In genomic region chr12:38904417-38904931, GRCh38 we compare ENCODE assay signal across 8 cellular contexts. TPM values are rescaled to one million over a fixed set of nuclear protein-coding genes. Genes with fewer than 3 reads are reported as not detected.
DNase-seq lines count a peak whose midpoint lies in the region; ATAC-seq and TF ChIP-seq lines count a peak whose summit lies in the region.
"Not testable (repeated sequence)": the region's sequence is repeated elsewhere in the genome, so short reads cannot be mapped to it uniquely, and the experiment has no call there.

No MANE protein-coding gene starts in this region.

- peaks cover 22% of the 10 kb centered on the region for H3K27me3 Mint-ChIP-seq in T-helper 1 cell treated with Interleukin-12 subunit alpha and Interleukin-12 subunit beta and Interleukin-4 antibody, amounts not matched to agents 30 μg/mL and 1 μg/mL, for 36 hours (ENCODE audit: low read depth)
- peaks cover 28% of the 10 kb centered on the region for H3K27me3 Mint-ChIP-seq in activated naive CD8-positive, alpha-beta T cell treated with anti-CD3 and anti-CD28 coated beads, Interleukin-2, amount 10 ng/mL, durations not matched to agents 7 days and 5 days

- not testable (repeated sequence) for TF ChIP-seq POLR2A in upper lobe of left lung (IDR thresholded peaks at IDR 0.05)

- DNase-seq in GM12864 (ENCODE audit: low read depth); activated naive CD8-positive, alpha-beta T cell treated with anti-CD3 and anti-CD28 coated beads, Interleukin-2, amount 10 ng/mL, durations not matched to agents 7 days and 5 days; dorsolateral prefrontal cortex; right atrium auricular region (ENCODE audit: low spot score); mucosa of descending colon; upper lobe of left lung: not testable (repeated sequence)

- H3K27me3 ChIP-seq in dorsolateral prefrontal cortex; right atrium auricular region; rectal smooth muscle tissue (ENCODE audit: control insufficient read depth, insufficient read depth, low read length); upper lobe of left lung: not testable (repeated sequence)

- not testable (repeated sequence) for TF ChIP-seq EP300 in upper lobe of left lung (IDR thresholded peaks at IDR 0.05)

- peak overlapping the region; percentile 92 for H3K4me3 Mint-ChIP-seq in T-helper 1 cell treated with Interleukin-12 subunit alpha and Interleukin-12 subunit beta and Interleukin-4 antibody, amounts not matched to agents 30 μg/mL and 1 μg/mL, for 36 hours
- H3K4me3 Mint-ChIP-seq in activated naive CD8-positive, alpha-beta T cell treated with anti-CD3 and anti-CD28 coated beads, Interleukin-2, amount 10 ng/mL, durations not matched to agents 7 days and 5 days, result peak overlapping the region; percentile 89

- intact Hi-C loops in dorsolateral prefrontal cortex (cut with DNase I); mucosa of descending colon (cut with DNase I, micrococcal nuclease): not testable (repeated sequence)

- not testable (repeated sequence) for H3K9me3 ChIP-seq in right atrium auricular region, mucosa of descending colon, upper lobe of left lung

- not testable (repeated sequence) for H3K36me3 ChIP-seq in right atrium auricular region; mucosa of descending colon (ENCODE audit: low read depth); rectal smooth muscle tissue (ENCODE audit: control insufficient read depth, insufficient read depth, low read length); upper lobe of left lung

- H3K36me3 Mint-ChIP-seq in T-helper 1 cell treated with Interleukin-12 subunit alpha and Interleukin-12 subunit beta and Interleukin-4 antibody, amounts not matched to agents 30 μg/mL and 1 μg/mL, for 36 hours (ENCODE audit: low read depth); activated naive CD8-positive, alpha-beta T cell treated with anti-CD3 and anti-CD28 coated beads, Interleukin-2, amount 10 ng/mL, durations not matched to agents 7 days and 5 days: not testable (repeated sequence)

- H3K27ac Mint-ChIP-seq in T-helper 1 cell treated with Interleukin-12 subunit alpha and Interleukin-12 subunit beta and Interleukin-4 antibody, amounts not matched to agents 30 μg/mL and 1 μg/mL, for 36 hours, result peak overlapping the region; percentile 86
- peak overlapping the region; percentile 73 for H3K27ac Mint-ChIP-seq in activated naive CD8-positive, alpha-beta T cell treated with anti-CD3 and anti-CD28 coated beads, Interleukin-2, amount 10 ng/mL, durations not matched to agents 7 days and 5 days

- peaks cover 0 to 20% of the 10 kb centered on the region in 2 donors for H3K4me1 ChIP-seq in right atrium auricular region
- H3K4me1 ChIP-seq in mucosa of descending colon (ENCODE audit: low read depth); rectal smooth muscle tissue (ENCODE audit: control insufficient read depth, insufficient read depth, low read length): not testable (repeated sequence)
- H3K4me1 ChIP-seq in upper lobe of left lung, result peaks cover 9 to 20% (median 14%) of the 10 kb centered on the region in 4 donors

- H3K4me3 ChIP-seq in GM12864 (ENCODE audit: low read depth, low read length) (peak overlapping the region; percentile 39), dorsolateral prefrontal cortex (peak overlapping the region; percentile 37 to 81 (median 72)), right atrium auricular region (peak overlapping the region; percentile 74), mucosa of descending colon (peak overlapping the region; percentile 30), rectal smooth muscle tissue (ENCODE audit: low read length) (peak overlapping the region; percentile 95), upper lobe of left lung (peak overlapping the region; percentile 2 to 75 (median 68))

- H3K4me1 Mint-ChIP-seq in T-helper 1 cell treated with Interleukin-12 subunit alpha and Interleukin-12 subunit beta and Interleukin-4 antibody, amounts not matched to agents 30 μg/mL and 1 μg/mL, for 36 hours (ENCODE audit: low read depth), result peaks cover 30% of the 10 kb centered on the region
- peaks cover 17% of the 10 kb centered on the region for H3K4me1 Mint-ChIP-seq in activated naive CD8-positive, alpha-beta T cell treated with anti-CD3 and anti-CD28 coated beads, Interleukin-2, amount 10 ng/mL, durations not matched to agents 7 days and 5 days

- H3K27ac ChIP-seq in dorsolateral prefrontal cortex (peak overlapping the region in 53 of 59 donors; percentile 51 to 97 (median 86)), right atrium auricular region (peak overlapping the region; percentile 93 to 98), rectal smooth muscle tissue (ENCODE audit: low read depth, low read length) (peak overlapping the region; percentile 87), upper lobe of left lung (peak overlapping the region; percentile 91 to 98 (median 94))

- H3K9ac ChIP-seq in rectal smooth muscle tissue (ENCODE audit: low read length), result not testable (repeated sequence)

- POLR2A ChIA-PET in activated naive CD8-positive, alpha-beta T cell treated with anti-CD3 and anti-CD28 coated beads, Interleukin-2, amount 10 ng/mL, durations not matched to agents 7 days and 5 days (lab: Charles Lee), result interaction anchor here (0.6 kb wide), 1 partner anchor 53 kb away, joined by 4 read pairs; no protein-coding TSS in a partner anchor

- not testable (repeated sequence) for ATAC-seq in activated naive CD8-positive, alpha-beta T cell treated with anti-CD3 and anti-CD28 coated beads, Interleukin-2, amount 10 ng/mL, durations not matched to agents 7 days and 5 days (ENCODE audit: low read depth); mucosa of descending colon; upper lobe of left lung (ENCODE audit: low FRiP score in 2 of 2)

- TF ChIP-seq CTCF in GM12864 (IDR thresholded peaks at IDR 0.05; ENCODE audit: low read depth, low read length, missing control alignments); dorsolateral prefrontal cortex (IDR thresholded peaks at IDR 0.05 in 54 of 56, conservative IDR thresholded peaks at IDR 0.05 in 2 of 56; ENCODE audit: low read depth in 1 of 56, partially characterized antibody in 56 of 56); right atrium auricular region (IDR thresholded peaks at IDR 0.05); mucosa of descending colon (IDR thresholded peaks at IDR 0.05); upper lobe of left lung (IDR thresholded peaks at IDR 0.05): not testable (repeated sequence)

- 51 to 54% methylated on average over 23 of the region's 23 CpGs for WGBS in upper lobe of left lung, 2 donors

- H3K9me3 Mint-ChIP-seq in T-helper 1 cell treated with Interleukin-12 subunit alpha and Interleukin-12 subunit beta and Interleukin-4 antibody, amounts not matched to agents 30 μg/mL and 1 μg/mL, for 36 hours; activated naive CD8-positive, alpha-beta T cell treated with anti-CD3 and anti-CD28 coated beads, Interleukin-2, amount 10 ng/mL, durations not matched to agents 7 days and 5 days: not testable (repeated sequence)

RNA-seq across cellular contexts. Expression of gene CPNE8, which starts 0.9 kb away (rescaled TPM):
- total RNA-seq in activated naive CD8-positive, alpha-beta T cell treated with anti-CD3 and anti-CD28 coated beads, Interleukin-2, amount 10 ng/mL, durations not matched to agents 7 days and 5 days, result 1 to 10 TPM; 2.2 to 2.8 TPM
- total RNA-seq in dorsolateral prefrontal cortex (10 to 100 TPM; 14.2 to 52.0 (median 32.3) TPM), right atrium auricular region (10 to 100 TPM; 33.1 to 36.2 TPM), mucosa of descending colon (10 to 100 TPM; 23.4 to 31.5 (median 24.7) TPM), upper lobe of left lung (10 to 100 TPM; 14.3 to 38.8 (median 20.2) TPM)

Comparison
In these comparisons a context has a peak if more than half of its experiments do, and no peak if none do; other contexts are left out.
1. H3K4me3 ChIP-seq: peak in every context shown above with its lines; median percentile 95 in rectal smooth muscle tissue; 74 in right atrium auricular region; 72 in dorsolateral prefrontal cortex; 68 in upper lobe of left lung; 39 in GM12864; 30 in mucosa of descending colon.
2. RNA of gene CPNE8, which starts 0.9 kb away (total RNA-seq): 33.1 to 36.2 TPM in right atrium auricular region, 14.2 to 52.0 TPM in dorsolateral prefrontal cortex, 23.4 to 31.5 TPM in mucosa of descending colon and 14.3 to 38.8 TPM in upper lobe of left lung; 2.2 to 2.8 TPM in activated naive CD8-positive, alpha-beta T cell treated with anti-CD3 and anti-CD28 coated beads, Interleukin-2, amount 10 ng/mL, durations not matched to agents 7 days and 5 days; every median in the first group is over 4 times any median in the second.
3. Peak in every context shown above with its lines, with median percentiles within 50 percentile points of each other: H3K27ac ChIP-seq.